1 cellular context compared by ENCODE assay signal in genomic region chr17:17206149-17206912, GRCh38.
TF ChIP-seq lines count a peak whose summit lies in the region.

TSS of gene PLD6 (minus strand) at chr17:17206333. CDS start at chr17:17206286, 47 bp downstream.

TF ChIP-seq in HepG2, 621 proteins besides CTCF, POLR2A, EP300 and RAD21 (continued from another document and continues in another):
- TF ChIP-seq KDM1A (CRISPR knock-in tag; IDR thresholded peaks at IDR 0.05) (peak; percentile 68; the same call in 1 of the 2 replicates), TBP (CRISPR knock-in tag; IDR thresholded peaks at IDR 0.05) (no peak), SPEN (CRISPR knock-in tag; IDR thresholded peaks at IDR 0.05; ENCODE audit: low read depth) (peak; percentile 96; the same call in 1 of the 2 replicates), KLF16 (CRISPR knock-in tag; IDR thresholded peaks at IDR 0.05) (peak; percentile 66 to 96; a peak in 2 of 4 replicates), ZNF382 (CRISPR knock-in tag; IDR thresholded peaks at IDR 0.05; ENCODE audit: borderline replicate concordance) (no peak), MBD4 (IDR thresholded peaks at IDR 0.05; ENCODE audit: borderline replicate concordance, low read length) (no peak), ESRRA (CRISPR knock-in tag; IDR thresholded peaks at IDR 0.05; ENCODE audit: low read depth) (peak; percentile 62; the same call in 1 of the 2 replicates), GABPB1 (CRISPR knock-in tag; IDR thresholded peaks at IDR 0.05) (peak; percentile 78; the same call in 1 of the 2 replicates), ZNF781 (CRISPR knock-in tag; IDR thresholded peaks at IDR 0.05; ENCODE audit: borderline replicate concordance, not compliant biosample characterization) (no peak), EZH2 (conservative IDR thresholded peaks at IDR 0.05; ENCODE audit: low read depth, low read length) (no peak), ZFP82 (CRISPR knock-in tag; IDR thresholded peaks at IDR 0.05; ENCODE audit: borderline replicate concordance) (peak; percentile 55; the same call in 1 of the 2 replicates), PLSCR1 (CRISPR knock-in tag; IDR thresholded peaks at IDR 0.05; ENCODE audit: borderline replicate concordance) (no peak; the same call in 1 of the 2 replicates), REPIN1 (CRISPR knock-in tag; IDR thresholded peaks at IDR 0.05; ENCODE audit: borderline replicate concordance, low read depth) (peak; percentile 62; the same call in 1 of the 2 replicates), NFIC (IDR thresholded peaks at IDR 0.05; ENCODE audit: low read length) (no peak), ZHX2 (IDR thresholded peaks at IDR 0.05; ENCODE audit: low read depth) (no peak; the same call in 1 of the 2 replicates), ZHX2 (CRISPR knock-in tag; IDR thresholded peaks at IDR 0.05; ENCODE audit: borderline replicate concordance) (peak; percentile 26; the same call in 1 of the 2 replicates), POGZ (CRISPR knock-in tag; IDR thresholded peaks at IDR 0.05) (peak; percentile 75), REL (CRISPR knock-in tag; conservative IDR thresholded peaks at IDR 0.05) (peak; percentile 99), SRSF9 (IDR thresholded peaks at IDR 0.05; ENCODE audit: borderline replicate concordance, insufficient read depth, low read depth, low read length, poor library complexity, severe bottlenecking) (no peak), MAZ (IDR thresholded peaks at IDR 0.05; ENCODE audit: borderline replicate concordance, low read depth, low read length) (0 out of 2 replicates have a peak, but pooled peaks have one; percentile 18), MAZ (CRISPR knock-in tag; IDR thresholded peaks at IDR 0.05; ENCODE audit: low read depth) (peak; percentile 94), CENPT (CRISPR knock-in tag; IDR thresholded peaks at IDR 0.05; ENCODE audit: low read depth) (peak; percentile 99), ZNF136 (CRISPR knock-in tag; IDR thresholded peaks at IDR 0.05; ENCODE audit: low read depth) (0 out of 2 replicates have a peak, but pooled peaks have one; percentile 56), RBM22 (optimal IDR thresholded peaks at IDR 0.05; ENCODE audit: low read length) (no peak), IRF9 (CRISPR knock-in tag; IDR thresholded peaks at IDR 0.05; ENCODE audit: borderline replicate concordance) (peak; percentile 94; the same call in 1 of the 2 replicates), TRIM24 (CRISPR knock-in tag; IDR thresholded peaks at IDR 0.05) (0 out of 2 replicates have a peak, but pooled peaks have one; percentile 17), SAP130 (CRISPR knock-in tag; IDR thresholded peaks at IDR 0.05; ENCODE audit: low read depth) (peak; percentile 85), ZNF282 (IDR thresholded peaks at IDR 0.05; ENCODE audit: partially characterized antibody) (no peak), MXD1 (CRISPR knock-in tag; IDR thresholded peaks at IDR 0.05) (peak; percentile 98), ZNF746 (CRISPR knock-in tag; IDR thresholded peaks at IDR 0.05) (peak; percentile 83; the same call in 1 of the 2 replicates), MLXIP (CRISPR knock-in tag; IDR thresholded peaks at IDR 0.05; ENCODE audit: borderline replicate concordance) (no peak), ZBTB7B (CRISPR knock-in tag; IDR thresholded peaks at IDR 0.05) (peak; percentile 34; the same call in 1 of the 2 replicates), SSRP1 (CRISPR knock-in tag; IDR thresholded peaks at IDR 0.05) (0 out of 2 replicates have a peak, but pooled peaks have one; percentile 31), RBM39 (IDR thresholded peaks at IDR 0.05; ENCODE audit: low read depth, low read length, poor library complexity, severe bottlenecking) (no peak), ARID2 (CRISPR knock-in tag; IDR thresholded peaks at IDR 0.05; ENCODE audit: borderline replicate concordance) (peak; percentile 88), ATRX (CRISPR knock-in tag; IDR thresholded peaks at IDR 0.05; ENCODE audit: borderline replicate concordance) (no peak)
- TF ChIP-seq, protein P1, sequence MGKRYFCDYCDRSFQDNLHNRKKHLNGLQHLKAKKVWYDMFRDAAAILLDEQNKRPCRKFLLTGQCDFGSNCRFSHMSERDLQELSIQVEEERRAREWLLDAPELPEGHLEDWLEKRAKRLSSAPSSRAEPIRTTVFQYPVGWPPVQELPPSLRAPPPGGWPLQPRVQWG (CRISPR knock-in tag; IDR thresholded peaks at IDR 0.05; ENCODE audit: borderline replicate concordance, low read depth) = no peak
- TF ChIP-seq, protein P2, sequence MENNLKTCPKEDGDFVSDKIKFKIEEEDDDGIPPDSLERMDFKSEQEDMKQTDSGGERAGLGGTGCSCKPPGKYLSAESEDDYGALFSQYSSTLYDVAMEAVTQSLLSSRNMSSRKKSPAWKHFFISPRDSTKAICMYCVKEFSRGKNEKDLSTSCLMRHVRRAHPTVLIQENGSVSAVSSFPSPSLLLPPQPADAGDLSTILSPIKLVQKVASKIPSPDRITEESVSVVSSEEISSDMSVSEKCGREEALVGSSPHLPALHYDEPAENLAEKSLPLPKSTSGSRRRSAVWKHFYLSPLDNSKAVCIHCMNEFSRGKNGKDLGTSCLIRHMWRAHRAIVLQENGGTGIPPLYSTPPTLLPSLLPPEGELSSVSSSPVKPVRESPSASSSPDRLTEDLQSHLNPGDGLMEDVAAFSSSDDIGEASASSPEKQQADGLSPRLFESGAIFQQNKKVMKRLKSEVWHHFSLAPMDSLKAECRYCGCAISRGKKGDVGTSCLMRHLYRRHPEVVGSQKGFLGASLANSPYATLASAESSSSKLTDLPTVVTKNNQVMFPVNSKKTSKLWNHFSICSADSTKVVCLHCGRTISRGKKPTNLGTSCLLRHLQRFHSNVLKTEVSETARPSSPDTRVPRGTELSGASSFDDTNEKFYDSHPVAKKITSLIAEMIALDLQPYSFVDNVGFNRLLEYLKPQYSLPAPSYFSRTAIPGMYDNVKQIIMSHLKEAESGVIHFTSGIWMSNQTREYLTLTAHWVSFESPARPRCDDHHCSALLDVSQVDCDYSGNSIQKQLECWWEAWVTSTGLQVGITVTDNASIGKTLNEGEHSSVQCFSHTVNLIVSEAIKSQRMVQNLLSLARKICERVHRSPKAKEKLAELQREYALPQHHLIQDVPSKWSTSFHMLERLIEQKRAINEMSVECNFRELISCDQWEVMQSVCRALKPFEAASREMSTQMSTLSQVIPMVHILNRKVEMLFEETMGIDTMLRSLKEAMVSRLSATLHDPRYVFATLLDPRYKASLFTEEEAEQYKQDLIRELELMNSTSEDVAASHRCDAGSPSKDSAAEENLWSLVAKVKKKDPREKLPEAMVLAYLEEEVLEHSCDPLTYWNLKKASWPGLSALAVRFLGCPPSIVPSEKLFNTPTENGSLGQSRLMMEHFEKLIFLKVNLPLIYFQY (CRISPR knock-in tag; IDR thresholded peaks at IDR 0.05; ENCODE audit: borderline replicate concordance) = no peak
- TF ChIP-seq, protein P3, sequence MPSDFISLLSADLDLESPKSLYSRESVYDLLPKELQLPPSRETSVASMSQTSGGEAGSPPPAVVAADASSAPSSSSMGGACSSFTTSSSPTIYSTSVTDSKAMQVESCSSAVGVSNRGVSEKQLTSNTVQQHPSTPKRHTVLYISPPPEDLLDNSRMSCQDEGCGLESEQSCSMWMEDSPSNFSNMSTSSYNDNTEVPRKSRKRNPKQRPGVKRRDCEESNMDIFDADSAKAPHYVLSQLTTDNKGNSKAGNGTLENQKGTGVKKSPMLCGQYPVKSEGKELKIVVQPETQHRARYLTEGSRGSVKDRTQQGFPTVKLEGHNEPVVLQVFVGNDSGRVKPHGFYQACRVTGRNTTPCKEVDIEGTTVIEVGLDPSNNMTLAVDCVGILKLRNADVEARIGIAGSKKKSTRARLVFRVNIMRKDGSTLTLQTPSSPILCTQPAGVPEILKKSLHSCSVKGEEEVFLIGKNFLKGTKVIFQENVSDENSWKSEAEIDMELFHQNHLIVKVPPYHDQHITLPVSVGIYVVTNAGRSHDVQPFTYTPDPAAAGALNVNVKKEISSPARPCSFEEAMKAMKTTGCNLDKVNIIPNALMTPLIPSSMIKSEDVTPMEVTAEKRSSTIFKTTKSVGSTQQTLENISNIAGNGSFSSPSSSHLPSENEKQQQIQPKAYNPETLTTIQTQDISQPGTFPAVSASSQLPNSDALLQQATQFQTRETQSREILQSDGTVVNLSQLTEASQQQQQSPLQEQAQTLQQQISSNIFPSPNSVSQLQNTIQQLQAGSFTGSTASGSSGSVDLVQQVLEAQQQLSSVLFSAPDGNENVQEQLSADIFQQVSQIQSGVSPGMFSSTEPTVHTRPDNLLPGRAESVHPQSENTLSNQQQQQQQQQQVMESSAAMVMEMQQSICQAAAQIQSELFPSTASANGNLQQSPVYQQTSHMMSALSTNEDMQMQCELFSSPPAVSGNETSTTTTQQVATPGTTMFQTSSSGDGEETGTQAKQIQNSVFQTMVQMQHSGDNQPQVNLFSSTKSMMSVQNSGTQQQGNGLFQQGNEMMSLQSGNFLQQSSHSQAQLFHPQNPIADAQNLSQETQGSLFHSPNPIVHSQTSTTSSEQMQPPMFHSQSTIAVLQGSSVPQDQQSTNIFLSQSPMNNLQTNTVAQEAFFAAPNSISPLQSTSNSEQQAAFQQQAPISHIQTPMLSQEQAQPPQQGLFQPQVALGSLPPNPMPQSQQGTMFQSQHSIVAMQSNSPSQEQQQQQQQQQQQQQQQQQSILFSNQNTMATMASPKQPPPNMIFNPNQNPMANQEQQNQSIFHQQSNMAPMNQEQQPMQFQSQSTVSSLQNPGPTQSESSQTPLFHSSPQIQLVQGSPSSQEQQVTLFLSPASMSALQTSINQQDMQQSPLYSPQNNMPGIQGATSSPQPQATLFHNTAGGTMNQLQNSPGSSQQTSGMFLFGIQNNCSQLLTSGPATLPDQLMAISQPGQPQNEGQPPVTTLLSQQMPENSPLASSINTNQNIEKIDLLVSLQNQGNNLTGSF (CRISPR knock-in tag; IDR thresholded peaks at IDR 0.05) = peak; percentile 20; the same call in 1 of the 2 replicates
